In the genomic region with DNA sequence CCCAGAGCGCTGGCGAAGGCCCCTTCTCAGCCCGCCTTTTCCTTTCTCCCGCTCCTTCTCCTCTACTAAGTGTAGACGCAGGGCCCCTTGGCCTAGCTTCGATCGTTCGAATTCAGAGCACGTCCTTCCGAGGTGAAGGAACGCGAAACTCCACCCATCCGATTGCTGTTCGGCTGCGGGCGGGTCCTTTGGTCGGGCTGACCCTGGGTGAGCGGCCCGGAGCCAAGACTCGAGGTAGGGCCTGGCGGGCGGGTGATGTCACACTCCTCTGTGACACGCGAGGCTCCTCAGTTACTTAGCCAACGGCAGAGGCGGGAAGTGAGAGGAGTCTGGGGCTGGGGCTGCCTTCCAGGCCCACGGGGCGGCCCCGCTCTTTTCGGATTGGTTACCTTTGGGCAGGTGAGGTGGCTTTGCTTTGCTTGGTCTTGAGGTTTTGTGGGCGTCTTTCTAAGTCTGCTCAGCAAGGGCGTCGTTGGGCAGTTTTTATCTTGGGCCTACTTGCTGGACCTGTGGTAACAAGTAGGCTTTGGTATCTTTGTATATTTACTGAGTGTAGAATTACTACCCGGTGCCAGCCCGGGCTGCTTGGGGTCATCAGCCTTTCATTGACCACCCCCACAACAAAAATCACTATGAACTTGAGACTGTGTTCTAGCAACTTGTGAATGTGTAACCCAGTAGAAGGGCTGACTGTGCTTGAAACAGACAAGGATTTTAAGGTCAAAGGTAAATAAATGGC, we compare ENCODE assay signal across 8 cellular contexts. TPM values are rescaled to one million over a fixed set of nuclear protein-coding genes. Genes with fewer than 3 reads are reported as not detected.
DNase-seq lines count a peak whose midpoint lies in the region; ATAC-seq and TF ChIP-seq lines count a peak whose summit lies in the region.

No MANE protein-coding gene starts in this region.

- TF ChIP-seq CTCF in DND-41 (IDR thresholded peaks at IDR 0.05; ENCODE audit: borderline replicate concordance, extremely low read depth, low read length, poor library complexity, severe bottlenecking) = no peak
- no peak for TF ChIP-seq CTCF in transverse colon (IDR thresholded peaks at IDR 0.05)

- H2BK5ac ChIP-seq in trophoblast cell (ENCODE audit: low read depth, low read length, poor library complexity) = peak overlapping the region; percentile 97

- peak overlapping the region; percentile 93 for H3K14ac ChIP-seq in trophoblast cell (ENCODE audit: low read length)

- H2AK5ac ChIP-seq in trophoblast cell (ENCODE audit: low read length) = peak overlapping the region; percentile 6

- H3K27ac Mint-ChIP-seq in activated naive CD4-positive, alpha-beta T cell treated with anti-CD3 and anti-CD28 coated beads, Interleukin-2, amount 50 U/mL, for 72 hours = peak overlapping the region; percentile 98 to 99

- H3K27me3 ChIP-seq in DND-41 (ENCODE audit: insufficient read depth, low read length, poor library complexity) (no peaks in the 10 kb centered on the region), trophoblast cell (ENCODE audit: insufficient read depth, low read length) (no peaks in the 10 kb centered on the region), transverse colon (no peaks in the 10 kb centered on the region)

- H3K79me2 ChIP-seq in DND-41 (ENCODE audit: insufficient read depth, low read length) = peaks cover 56% of the 10 kb centered on the region
- H3K79me2 ChIP-seq in trophoblast cell (ENCODE audit: control insufficient read depth, insufficient read depth, low read length, poor library complexity) = peaks cover 23% of the 10 kb centered on the region

- no peak overlapping the region for H2BK12ac ChIP-seq in trophoblast cell (ENCODE audit: low read length)

- H4K8ac ChIP-seq in trophoblast cell (ENCODE audit: low read depth, low read length) = peak overlapping the region; percentile 97

- H3K4me1 ChIP-seq in DND-41 (ENCODE audit: insufficient read depth, low read length) (peaks cover 37% of the 10 kb centered on the region), trophoblast cell (ENCODE audit: control insufficient read depth in 1 of 2, insufficient read depth in 2 of 2, low read length in 2 of 2) (peaks cover 5 to 10% of the 10 kb centered on the region in 2 experiments), transverse colon (peaks cover 19 to 51% (median 36%) of the 10 kb centered on the region in 4 donors)

- H3K4me2 ChIP-seq in DND-41 (ENCODE audit: insufficient read depth, low read length) (peak overlapping the region; percentile 94), trophoblast cell (ENCODE audit: low read length) (peak overlapping the region; percentile 90)

- H2AFZ ChIP-seq in DND-41 (ENCODE audit: low read depth, low read length) = peak overlapping the region; percentile 88
- H2AFZ ChIP-seq in trophoblast cell (ENCODE audit: insufficient read depth, low read length, poor library complexity) = peak overlapping the region; percentile 89

- WGBS in trophoblast cell (ENCODE audit: extremely low coverage, insufficient coverage, insufficient read length) = no CpG with 5 or more reads among the region's 35 CpGs
- 0% methylated on average over 4 to 35 of the region's 35 CpGs for WGBS in transverse colon (ENCODE audit: low coverage in 1 of 2), 2 donors

- peaks cover 6% of the 10 kb centered on the region for H3K79me1 ChIP-seq in trophoblast cell (ENCODE audit: low read length)

- H2BK120ac ChIP-seq in trophoblast cell (ENCODE audit: insufficient read depth, low read length, poor library complexity) = peak overlapping the region; percentile 80

- H3K18ac ChIP-seq in trophoblast cell (ENCODE audit: low read length) = peak overlapping the region; percentile 77

- peak overlapping the region; percentile 64 for H4K12ac ChIP-seq in trophoblast cell (ENCODE audit: low read depth, low read length)

- no peak for TF ChIP-seq POLR2A in transverse colon (IDR thresholded peaks at IDR 0.05)

- peaks cover 48% of the 10 kb centered on the region for H4K20me1 ChIP-seq in DND-41 (ENCODE audit: insufficient read depth, low read length)

- TF ChIP-seq EP300 in Ishikawa (IDR thresholded peaks at IDR 0.05; ENCODE audit: borderline replicate concordance) (no peak), transverse colon (IDR thresholded peaks at IDR 0.05; ENCODE audit: low read depth) (no peak)

- peak overlapping the region; percentile 93 for H4K91ac ChIP-seq in trophoblast cell (ENCODE audit: low read depth, low read length)

- in situ Hi-C loops in transverse colon (cut with MboI; ENCODE audit: low pct_ligation_motif_present in 1 of 4, low pct_unique_long_range_greater_than_20kb in 1 of 4, low sequenced_read_pairs in 3 of 4) = no loop called here

- intact Hi-C loops in head of caudate nucleus (cut with DNase I) = no loop called here
- intact Hi-C loops in transverse colon (cut with DNase I; ENCODE audit: low total_unique reads) = no loop called here

- no peak overlapping the region for H3K23ac ChIP-seq in trophoblast cell (ENCODE audit: low read length)

- ATAC-seq in DND-41 (ENCODE audit: insufficient read depth, low read depth) (peak; percentile 43), GM21717 (IDR thresholded peaks at IDR 0.05; ENCODE audit: unreplicated experiment) (peak; percentile 67), SK-N-SH treated with all-trans-retinoic acid at 6 μM for 48 hours (peak; percentile 56)
- peak; percentile 82 to 84 for ATAC-seq in activated naive CD4-positive, alpha-beta T cell treated with anti-CD3 and anti-CD28 coated beads, Interleukin-2, amount 50 U/mL, for 72 hours

- H3K9me3 ChIP-seq in DND-41 (ENCODE audit: insufficient read depth, low read length, severe bottlenecking) (no peaks in the 10 kb centered on the region), trophoblast cell (ENCODE audit: insufficient read depth, low read depth, low read length) (no peaks in the 10 kb centered on the region), transverse colon (no peaks in the 10 kb centered on the region)

- DNase-seq in DND-41 = peak; percentile 72
- peak; percentile 86 to 95 for DNase-seq in activated naive CD4-positive, alpha-beta T cell treated with anti-CD3 and anti-CD28 coated beads, Interleukin-2, amount 50 U/mL, for 72 hours (ENCODE audit: low spot score in 2 of 2)
- DNase-seq in head of caudate nucleus = peak in 26 of 42 donors; percentile 33 to 84 (median 63)
- peak; percentile 94 to 96 for DNase-seq in trophoblast cell
- DNase-seq in transverse colon = peak; percentile 94

- TF ChIP-seq RAD21 in Ishikawa (IDR thresholded peaks at IDR 0.05; ENCODE audit: low read depth) = no peak

- H3K9me3 Mint-ChIP-seq in activated naive CD4-positive, alpha-beta T cell treated with anti-CD3 and anti-CD28 coated beads, Interleukin-2, amount 50 U/mL, for 72 hours = no peaks in the 10 kb centered on the region

- H3K36me3 ChIP-seq in DND-41 (ENCODE audit: insufficient read depth, low read length) = peaks cover 23% of the 10 kb centered on the region
- H3K36me3 ChIP-seq in trophoblast cell (ENCODE audit: control insufficient read depth in 1 of 2, insufficient read depth in 2 of 2, low read length in 2 of 2) = no peaks in the 10 kb centered on the region
- H3K36me3 ChIP-seq in transverse colon = no peaks in the 10 kb centered on the region

- H3K4me3 ChIP-seq in DND-41 (ENCODE audit: low read depth in 1 of 2, low read length in 2 of 2) (peak overlapping the region; percentile 76 to 84), trophoblast cell (ENCODE audit: low read depth, low read length) (peak overlapping the region; percentile 93), transverse colon (peak overlapping the region; percentile 33 to 75 (median 58))

- H3K9ac ChIP-seq in DND-41 (ENCODE audit: low read depth, low read length) (peak overlapping the region; percentile 92), trophoblast cell (ENCODE audit: low read length) (peak overlapping the region; percentile 98)

- H3K36me3 Mint-ChIP-seq in activated naive CD4-positive, alpha-beta T cell treated with anti-CD3 and anti-CD28 coated beads, Interleukin-2, amount 50 U/mL, for 72 hours = peaks cover 23 to 36% of the 10 kb centered on the region in 2 donors

- H3K4ac ChIP-seq in trophoblast cell (ENCODE audit: low read depth, low read length) = peak overlapping the region; percentile 96

- H3K27ac ChIP-seq in DND-41 (ENCODE audit: low read length) (peak overlapping the region; percentile 99), trophoblast cell (ENCODE audit: low read depth, low read length) (peak overlapping the region; percentile 97), transverse colon (peak overlapping the region; percentile 92 to 98 (median 96))

TF ChIP-seq in Ishikawa, 13 proteins besides CTCF, POLR2A, EP300 and RAD21 (continues in another document):
- TF ChIP-seq, protein P1, sequence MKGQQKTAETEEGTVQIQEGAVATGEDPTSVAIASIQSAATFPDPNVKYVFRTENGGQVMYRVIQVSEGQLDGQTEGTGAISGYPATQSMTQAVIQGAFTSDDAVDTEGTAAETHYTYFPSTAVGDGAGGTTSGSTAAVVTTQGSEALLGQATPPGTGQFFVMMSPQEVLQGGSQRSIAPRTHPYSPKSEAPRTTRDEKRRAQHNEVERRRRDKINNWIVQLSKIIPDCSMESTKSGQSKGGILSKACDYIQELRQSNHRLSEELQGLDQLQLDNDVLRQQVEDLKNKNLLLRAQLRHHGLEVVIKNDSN (IDR thresholded peaks at IDR 0.05) = peak; percentile 67; the same call in 1 of the 2 replicates

TF ChIP-seq in SK-N-SH treated with all-trans-retinoic acid at 6 μM for 48 hours, 23 proteins besides CTCF, POLR2A, EP300 and RAD21 (continues in another document):
- TF ChIP-seq ZFP30 (CRISPR knock-in tag; IDR thresholded peaks at IDR 0.05) (no peak), ZFP3 (CRISPR knock-in tag; IDR thresholded peaks at IDR 0.05) (no peak), PPARA (CRISPR knock-in tag; IDR thresholded peaks at IDR 0.05; ENCODE audit: borderline replicate concordance) (no peak), ISL1 (CRISPR knock-in tag; IDR thresholded peaks at IDR 0.05) (no peak)

RNA-seq across cellular contexts. Expression of a gene that starts 0.7 kb away (rescaled TPM):
- 100 to 1,000 TPM; 361 to 467 TPM for total RNA-seq in activated naive CD4-positive, alpha-beta T cell treated with anti-CD3 and anti-CD28 coated beads, Interleukin-2, amount 50 U/mL, for 72 hours
- polyA plus RNA-seq in trophoblast cell (2013) = 538 and 588 TPM in 2 replicates
- 100 to 1,000 TPM; 234 to 709 (median 558) TPM for total RNA-seq in transverse colon

RNA-seq across cellular contexts. Expression of a gene that starts 34.8 kb away (rescaled TPM):
- 10 to 100 TPM; 25.9 to 27.6 TPM for total RNA-seq in activated naive CD4-positive, alpha-beta T cell treated with anti-CD3 and anti-CD28 coated beads, Interleukin-2, amount 50 U/mL, for 72 hours
- polyA plus RNA-seq in trophoblast cell (2013) = 4.6 and 4.8 TPM in 2 replicates
- total RNA-seq in transverse colon = 10 to 100 TPM in 1 of 4 donors, 1 to 10 TPM in 3; 5.3 to 16.5 (median 8.2) TPM

Comparison
In these comparisons a context has a peak if more than half of its experiments do, and no peak if none do; other contexts are left out.
1. Peak in every context shown above with its lines: DNase-seq, ATAC-seq, H3K4me3 ChIP-seq and H3K27ac ChIP-seq.